In genomic region chr1:159315381-159315780, GRCh38 we compare ENCODE assay signal across 17 cellular contexts. TPM values are rescaled to one million over a fixed set of nuclear protein-coding genes. Genes with fewer than 3 reads are reported as not detected.
"Had no signal": no experiment of that assay in that cellular context is flagged by ENCODE, and none has a peak within 500 bp of the region (broad histone marks: within the 10 kb centered on the region; RNA-seq: fewer than 3 reads in every experiment).

No MANE protein-coding gene starts in this region.

- H3K27ac ChIP-seq: breast epithelium, thyroid gland had no signal

- DNase-seq: activated CD4-positive, alpha-beta memory T cell treated with anti-CD3 and anti-CD28 coated beads, Interleukin-2, amount 10 ng/mL, durations not matched to agents 7 days and 5 days; activated gamma-delta T cell treated with Interleukin-2 at 50 U/mL for 16 hours; activated naive CD8-positive, alpha-beta T cell treated with anti-CD3 and anti-CD28 coated beads, Interleukin-2, amount 10 ng/mL, durations not matched to agents 7 days and 5 days; activated T-cell treated with anti-CD3 and anti-CD28 coated beads, Interleukin-2, amount 50 U/mL, for 48 hours; aorta; dermis blood vessel endothelial cell; endodermal cell; hippocampal formation; left ventricle myocardium superior; mesendoderm; posterior cingulate gyrus; stimulated activated CD4-positive, alpha-beta T cell treated with anti-CD3 and anti-CD28 coated beads, Interleukin-15, amount 100 ng/mL, for 24 hours; thyroid gland had no signal

- H3K9me3 ChIP-seq: breast epithelium, thyroid gland had no signal

- H3K27me3 ChIP-seq: breast epithelium, thyroid gland had no signal

- ATAC-seq: left ventricle myocardium superior had no signal

- H3K4me1 Mint-ChIP-seq: activated CD4-positive, alpha-beta memory T cell treated with anti-CD3 and anti-CD28 coated beads, Interleukin-2, amount 10 ng/mL, durations not matched to agents 7 days and 5 days; activated naive CD8-positive, alpha-beta T cell treated with anti-CD3 and anti-CD28 coated beads, Interleukin-2, amount 10 ng/mL, durations not matched to agents 7 days and 5 days; endodermal cell had no signal

- H3K36me3 ChIP-seq: breast epithelium, thyroid gland had no signal

- H3K4me3 ChIP-seq: breast epithelium, thyroid gland had no signal

- H3K9me3 Mint-ChIP-seq: activated CD4-positive, alpha-beta memory T cell treated with anti-CD3 and anti-CD28 coated beads, Interleukin-2, amount 10 ng/mL, durations not matched to agents 7 days and 5 days; activated naive CD8-positive, alpha-beta T cell treated with anti-CD3 and anti-CD28 coated beads, Interleukin-2, amount 10 ng/mL, durations not matched to agents 7 days and 5 days had no signal

- H3K36me3 Mint-ChIP-seq: activated naive CD8-positive, alpha-beta T cell treated with anti-CD3 and anti-CD28 coated beads, Interleukin-2, amount 10 ng/mL, durations not matched to agents 7 days and 5 days had no signal

- H3K4me1 ChIP-seq: breast epithelium, thyroid gland had no signal

- H3K27ac Mint-ChIP-seq: activated CD4-positive, alpha-beta memory T cell treated with anti-CD3 and anti-CD28 coated beads, Interleukin-2, amount 10 ng/mL, durations not matched to agents 7 days and 5 days; activated naive CD8-positive, alpha-beta T cell treated with anti-CD3 and anti-CD28 coated beads, Interleukin-2, amount 10 ng/mL, durations not matched to agents 7 days and 5 days; endodermal cell had no signal

- H3K4me3 Mint-ChIP-seq: activated CD4-positive, alpha-beta memory T cell treated with anti-CD3 and anti-CD28 coated beads, Interleukin-2, amount 10 ng/mL, durations not matched to agents 7 days and 5 days; activated naive CD8-positive, alpha-beta T cell treated with anti-CD3 and anti-CD28 coated beads, Interleukin-2, amount 10 ng/mL, durations not matched to agents 7 days and 5 days; endodermal cell had no signal

- H3K27me3 Mint-ChIP-seq: activated CD4-positive, alpha-beta memory T cell treated with anti-CD3 and anti-CD28 coated beads, Interleukin-2, amount 10 ng/mL, durations not matched to agents 7 days and 5 days; activated naive CD8-positive, alpha-beta T cell treated with anti-CD3 and anti-CD28 coated beads, Interleukin-2, amount 10 ng/mL, durations not matched to agents 7 days and 5 days had no signal

RNA-seq across cellular contexts. Expression of gene FCER1A, which starts 13.2 kb away (rescaled TPM):
- total RNA-seq: activated CD4-positive, alpha-beta memory T cell treated with anti-CD3 and anti-CD28 coated beads, Interleukin-2, amount 10 ng/mL, durations not matched to agents 7 days and 5 days; activated naive CD8-positive, alpha-beta T cell treated with anti-CD3 and anti-CD28 coated beads, Interleukin-2, amount 10 ng/mL, durations not matched to agents 7 days and 5 days; cerebellum; dermis blood vessel endothelial cell; endodermal cell; kidney epithelial cell; myocyte had no signal
